In the genomic region with DNA sequence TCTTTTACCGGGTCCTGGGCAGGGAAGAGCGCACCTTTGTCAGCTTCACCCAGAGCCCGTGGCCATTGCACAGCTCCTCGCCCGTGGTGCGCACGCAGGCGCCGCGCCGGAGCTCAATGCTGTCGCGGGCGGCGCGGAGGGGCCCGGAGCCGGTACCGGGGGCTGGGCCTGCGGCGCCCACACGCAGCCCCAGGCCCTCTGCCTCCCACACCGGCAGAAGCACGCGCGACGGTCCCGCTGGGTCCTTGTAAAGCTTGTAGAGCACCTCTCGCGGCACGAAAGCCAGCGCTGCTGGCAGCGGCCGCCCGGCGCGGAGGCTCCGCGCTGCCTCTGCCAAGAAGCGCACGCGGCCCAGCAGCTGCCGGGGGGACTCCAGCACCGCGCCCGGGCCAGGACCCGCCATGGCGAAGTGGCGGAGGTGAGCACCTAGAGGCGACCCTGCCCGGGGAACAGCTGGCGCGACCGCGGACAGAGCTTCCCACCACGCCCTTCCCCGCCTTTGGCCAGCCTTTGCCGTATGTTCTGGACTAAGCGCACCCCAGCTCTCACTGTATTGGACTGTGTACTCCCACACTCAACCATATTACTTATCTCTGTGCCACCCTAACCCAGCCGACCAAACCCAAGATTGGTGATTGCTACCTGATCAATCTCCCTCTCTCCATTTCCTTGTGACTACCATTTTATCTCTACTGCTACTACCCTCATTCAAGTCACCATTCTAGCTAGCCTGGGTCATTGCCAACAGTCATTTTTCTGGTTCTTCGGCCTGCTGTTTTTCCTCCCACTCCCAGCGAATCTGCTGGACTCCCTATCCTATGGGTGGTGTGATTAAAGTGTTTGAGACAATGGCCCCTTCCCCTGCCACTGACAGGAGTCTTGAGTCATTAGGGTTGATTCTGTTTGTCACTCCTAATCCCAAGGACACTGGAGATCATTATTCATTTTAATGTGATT, we compare ENCODE assay signal across 8 cellular contexts. TPM values are rescaled to one million over a fixed set of nuclear protein-coding genes. Genes with fewer than 3 reads are reported as not detected.
DNase-seq lines count a peak whose midpoint lies in the region; ATAC-seq and TF ChIP-seq lines count a peak whose summit lies in the region.

TSS of gene HECTD3 (minus strand) at position 470 of the 957 bp plus-strand sequence. CDS start at position 403, 67 bp downstream.

- TF ChIP-seq CTCF in BE2C (IDR thresholded peaks at IDR 0.05; ENCODE audit: low read depth, low read length) = no peak

- no peaks in the 10 kb centered on the region for H3K27me3 ChIP-seq in BE2C

- no peaks in the 10 kb centered on the region for H3K9me3 ChIP-seq in BE2C

- H3K27me3 Mint-ChIP-seq in activated CD4-positive, alpha-beta T cell treated with anti-CD3 and anti-CD28 coated beads, Interleukin-2, amount 10 ng/mL, durations not matched to agents 24 days and 14 days = no peaks in the 10 kb centered on the region

- ATAC-seq in HG03432 (IDR thresholded peaks at IDR 0.05; ENCODE audit: unreplicated experiment) = peak; percentile 79
- ATAC-seq in left lobe of liver = peak; percentile 83

- intact Hi-C loops in activated CD4-positive, alpha-beta T cell treated with anti-CD3 and anti-CD28 coated beads, Interleukin-2, amount 10 ng/mL, durations not matched to agents 24 days and 14 days (cut with micrococcal nuclease) = loop anchor here (2.0 to 5.0 kb wide), 4 partner anchors 174 to 574 kb away; partner anchors contain the start of genes BEST4 and NASP

- H3K9me3 Mint-ChIP-seq in activated CD4-positive, alpha-beta T cell treated with anti-CD3 and anti-CD28 coated beads, Interleukin-2, amount 10 ng/mL, durations not matched to agents 24 days and 14 days = no peaks in the 10 kb centered on the region

- peaks cover 3% of the 10 kb centered on the region; the same call in 1 of the 2 replicates for H3K4me1 ChIP-seq in BE2C

- peak within 1 kb of the TSS; percentile 80 for H3K4me3 ChIP-seq in BE2C (ENCODE audit: low read depth, low read length)

- H3K36me3 Mint-ChIP-seq in activated CD4-positive, alpha-beta T cell treated with anti-CD3 and anti-CD28 coated beads, Interleukin-2, amount 10 ng/mL, durations not matched to agents 24 days and 14 days (ENCODE audit: low read depth) = peaks cover 29% of the 10 kb centered on the region

- H3K36me3 ChIP-seq in BE2C = no peaks in the 10 kb centered on the region

- H3K27ac Mint-ChIP-seq in activated CD4-positive, alpha-beta T cell treated with anti-CD3 and anti-CD28 coated beads, Interleukin-2, amount 10 ng/mL, durations not matched to agents 24 days and 14 days = peak within 1 kb of the TSS; percentile 91

- TF ChIP-seq POLR2A in GM19099 (IDR thresholded peaks at IDR 0.05; ENCODE audit: extremely low read depth, insufficient read length, low read depth) = peak; percentile 71

- peak within 1 kb of the TSS; percentile 85 for H3K4me3 Mint-ChIP-seq in activated CD4-positive, alpha-beta T cell treated with anti-CD3 and anti-CD28 coated beads, Interleukin-2, amount 10 ng/mL, durations not matched to agents 24 days and 14 days

- H3K4me1 Mint-ChIP-seq in activated CD4-positive, alpha-beta T cell treated with anti-CD3 and anti-CD28 coated beads, Interleukin-2, amount 10 ng/mL, durations not matched to agents 24 days and 14 days = peaks cover 52% of the 10 kb centered on the region

- DNase-seq in BE2C (peak; percentile 73), NCI-H524 treated with DMSO at 0.1 percent for 48 hours (lab: John Stamatoyannopoulos, UW) (peak; percentile 35), dedifferentiated amniotic fluid mesenchymal stem cell (ENCODE audit: extremely low spot score) (peak; percentile 43), left lobe of liver (ENCODE audit: low spot score) (peak; percentile 90)
- peak; percentile 94 for DNase-seq in activated CD4-positive, alpha-beta T cell treated with anti-CD3 and anti-CD28 coated beads, Interleukin-2, amount 10 ng/mL, durations not matched to agents 24 days and 14 days
- peak; percentile 52 for DNase-seq in stimulated activated CD4-positive, alpha-beta T cell treated with anti-CD3 and anti-CD28 coated beads, Interleukin-2, amount 100 ng/mL, for 4 hours (ENCODE audit: low read depth)

RNA-seq across cellular contexts. Expression of gene HECTD3, which starts in this region (rescaled TPM):
- polyA plus RNA-seq in BE2C (2012; ENCODE audit: insufficient read depth, insufficient read length, low read depth) = 11.2 TPM
- 19.6 and 20.3 TPM in 2 replicates for total RNA-seq in activated CD4-positive, alpha-beta T cell treated with anti-CD3 and anti-CD28 coated beads, Interleukin-2, amount 10 ng/mL, durations not matched to agents 24 days and 14 days
- total RNA-seq in left lobe of liver = 33.9 TPM

Comparison
In these comparisons a context has a peak if more than half of its experiments do, and no peak if none do; other contexts are left out.
1. Peak in every context shown above with its lines: DNase-seq, ATAC-seq and H3K4me3 ChIP-seq.
2. DNase-seq: peak in every context shown above with its lines; median percentile 94 in activated CD4-positive, alpha-beta T cell treated with anti-CD3 and anti-CD28 coated beads, Interleukin-2, amount 10 ng/mL, durations not matched to agents 24 days and 14 days; 90 in left lobe of liver; 73 in BE2C; 52 in stimulated activated CD4-positive, alpha-beta T cell treated with anti-CD3 and anti-CD28 coated beads, Interleukin-2, amount 100 ng/mL, for 4 hours; 43 in dedifferentiated amniotic fluid mesenchymal stem cell; 35 in NCI-H524 treated with DMSO at 0.1 percent for 48 hours.